In genomic region chr13:31201341-31202024, GRCh38 we compare ENCODE assay signal across 8 cellular contexts. TPM values are rescaled to one million over a fixed set of nuclear protein-coding genes. Genes with fewer than 3 reads are reported as not detected.
DNase-seq lines count a peak whose midpoint lies in the region; ATAC-seq and TF ChIP-seq lines count a peak whose summit lies in the region.

No MANE protein-coding gene starts in this region.

- H3K4me3 ChIP-seq in AG04449 (ENCODE audit: low read depth, low read length): peak overlapping the region; percentile 70
- peak overlapping the region in 1 of 2 donors; percentile 50 for H3K4me3 ChIP-seq in body of pancreas
- H3K4me3 ChIP-seq in mesenchymal stem cell (ENCODE audit: insufficient read depth in 1 of 2, low read depth in 1 of 2, low read length in 2 of 2): peak overlapping the region in 1 of 2 experiments; percentile 83

- TF ChIP-seq CTCF in AG04449 (IDR thresholded peaks at IDR 0.05; ENCODE audit: insufficient read depth, low read length, missing control alignments) (no peak), body of pancreas (IDR thresholded peaks at IDR 0.05) (no peak)

- H3K79me1 ChIP-seq in mesenchymal stem cell (replicated peaks; ENCODE audit: low read length, poor library complexity, severe bottlenecking): peaks cover 27% of the 10 kb centered on the region

- peak overlapping the region in 3 of 4 donors; percentile 93 to 98 (median 94) for H3K27ac ChIP-seq in body of pancreas
- no peak overlapping the region for H3K27ac ChIP-seq in mesenchymal stem cell (ENCODE audit: low read length, poor library complexity, severe bottlenecking)

- no peak for TF ChIP-seq EP300 in Ishikawa (IDR thresholded peaks at IDR 0.05; ENCODE audit: borderline replicate concordance)

- H3K4me1 ChIP-seq in body of pancreas (peaks cover 17% of the 10 kb centered on the region), mesenchymal stem cell (ENCODE audit: control insufficient read depth, insufficient read depth, low read depth, low read length) (peaks cover 15% of the 10 kb centered on the region)

- H3K4ac ChIP-seq in mesenchymal stem cell (ENCODE audit: low read depth in 1 of 2, low read length in 2 of 2): no peak overlapping the region

- no peak overlapping the region for H4K8ac ChIP-seq in mesenchymal stem cell (ENCODE audit: low read length)

- no peaks in the 10 kb centered on the region for H3K27me3 ChIP-seq in body of pancreas
- no peaks in the 10 kb centered on the region for H3K27me3 ChIP-seq in mesenchymal stem cell (ENCODE audit: control insufficient read depth in 1 of 2, insufficient read depth in 1 of 2, low read length in 2 of 2)

- peak overlapping the region; percentile 90 for H3K9ac ChIP-seq in mesenchymal stem cell (ENCODE audit: low read length)

- H2BK15ac ChIP-seq in mesenchymal stem cell (ENCODE audit: low read depth, poor library complexity, severe bottlenecking): no peak overlapping the region

- no peak overlapping the region for H2AFZ ChIP-seq in mesenchymal stem cell (ENCODE audit: low read depth, low read length)

- H2BK120ac ChIP-seq in mesenchymal stem cell (ENCODE audit: low read depth, low read length): no peak overlapping the region

- H2BK12ac ChIP-seq in mesenchymal stem cell (ENCODE audit: low read length in 2 of 2): no peak overlapping the region

- no peak overlapping the region for H4K91ac ChIP-seq in mesenchymal stem cell (ENCODE audit: low read length)

- no peak for DNase-seq in AG04449 (ENCODE audit: low read depth, low spot score)
- DNase-seq in body of pancreas: peak in 3 of 4 donors; percentile 21 to 35 (median 27)
- peak; percentile 25 for DNase-seq in mesenchymal stem cell
- DNase-seq in GDM1 (lab: John Stamatoyannopoulos, UW): no peak
- no peak for DNase-seq in stimulated activated CD4-positive, alpha-beta T cell treated with anti-CD3 and anti-CD28 coated beads, Interleukin-1b, Interleukin-23, amount 100 ng/mL, for 48 hours
- DNase-seq in NCI-H1417 (lab: John Stamatoyannopoulos, UW): no peak
- DNase-seq in 8988T: no peak

- intact Hi-C loops in body of pancreas (cut with DNase I): no loop called here

- no peak for ATAC-seq in body of pancreas

- H3K18ac ChIP-seq in mesenchymal stem cell (ENCODE audit: low read depth in 1 of 2, low read length in 2 of 2): no peak overlapping the region

- H3K4me2 ChIP-seq in mesenchymal stem cell (ENCODE audit: low read length, poor library complexity, severe bottlenecking): peak overlapping the region; percentile 92

- no peak overlapping the region for H2BK5ac ChIP-seq in mesenchymal stem cell (ENCODE audit: low read depth, low read length, poor library complexity, severe bottlenecking)

- POLR2A ChIA-PET in AG04449 (lab: Yijun Ruan, JAX): interaction anchor here (0.6 kb wide), 1 partner anchor 220 kb away, joined by 3 read pairs; no protein-coding TSS in a partner anchor

- WGBS in body of pancreas, 2 donors: 36 to 40% methylated on average over 7 of the region's 7 CpGs
- 78% methylated on average over 6 of the region's 7 CpGs for WGBS in mesenchymal stem cell

- CTCF ChIA-PET in AG04449 (lab: Yijun Ruan, JAX): interaction anchor here (0.7 to 4.4 kb wide), 15 partner anchors 8 to 236 kb away, joined by 3 to 42 read pairs (median 4); no protein-coding TSS in a partner anchor

- H3K23ac ChIP-seq in mesenchymal stem cell (ENCODE audit: low read length in 2 of 2): no peak overlapping the region

- no peak for TF ChIP-seq POLR2A in body of pancreas (IDR thresholded peaks at IDR 0.05)

- no peak for TF ChIP-seq RAD21 in Ishikawa (IDR thresholded peaks at IDR 0.05; ENCODE audit: low read depth)

- H2AK5ac ChIP-seq in mesenchymal stem cell (ENCODE audit: low read length, severe bottlenecking): no peak overlapping the region

- no peaks in the 10 kb centered on the region for H3K36me3 ChIP-seq in body of pancreas (replicated peaks in 1 of 2; ENCODE audit: insufficient read depth in 1 of 2, low read depth in 2 of 2)
- H3K36me3 ChIP-seq in mesenchymal stem cell (ENCODE audit: control insufficient read depth in 1 of 2, insufficient read depth in 2 of 2, low read depth in 1 of 2, low read length in 2 of 2): no peaks in the 10 kb centered on the region

- H3K9me3 ChIP-seq in body of pancreas (no peaks in the 10 kb centered on the region), mesenchymal stem cell (ENCODE audit: control insufficient read depth, low read length) (no peaks in the 10 kb centered on the region)

- H3K14ac ChIP-seq in mesenchymal stem cell (ENCODE audit: low read length in 2 of 2): no peak overlapping the region

TF ChIP-seq in Ishikawa, 13 proteins besides CTCF, POLR2A, EP300 and RAD21:
- TF ChIP-seq NFIC (IDR thresholded peaks at IDR 0.05): no peak
- no peak for TF ChIP-seq TAF1 (IDR thresholded peaks at IDR 0.05; ENCODE audit: low read depth)
- TF ChIP-seq EGR1 (IDR thresholded peaks at IDR 0.05): 0 out of 2 replicates have a peak, but pooled peaks have one; percentile 23
- TF ChIP-seq CEBPB (IDR thresholded peaks at IDR 0.05): no peak
TF ChIP-seq in Ishikawa: peak in this region for 1.

RNA-seq across cellular contexts. Expression of gene B3GLCT, which starts 1.7 kb away (rescaled TPM):
- 1 to 10 TPM; 2.0 to 5.2 TPM for total RNA-seq in body of pancreas
- polyA plus RNA-seq in mesenchymal stem cell (2013, experiment 1 of 2): 9.2 TPM
- 9.2 TPM for polyA plus RNA-seq in mesenchymal stem cell (2013, experiment 2 of 2)

RNA-seq across cellular contexts. Expression of gene HSPH1, which starts 39.8 kb away (rescaled TPM):
- 10 to 100 TPM; 20.5 to 28.0 TPM for total RNA-seq in body of pancreas
- 75.0 TPM for polyA plus RNA-seq in mesenchymal stem cell (2013, experiment 1 of 2)
- polyA plus RNA-seq in mesenchymal stem cell (2013, experiment 2 of 2): 79.6 TPM

Comparison
In these comparisons a context has a peak if more than half of its experiments do, and no peak if none do; other contexts are left out.
1. DNase-seq: peak in body of pancreas (3 of 4) and mesenchymal stem cell (single experiment); none in AG04449 (single experiment), GDM1 (single experiment), stimulated activated CD4-positive, alpha-beta T cell treated with anti-CD3 and anti-CD28 coated beads, Interleukin-1b, Interleukin-23, amount 100 ng/mL, for 48 hours (single experiment), NCI-H1417 (0 of 3) and 8988T (single experiment).